Comparison of ENCODE assay signal across 17 cellular contexts in the genomic region with DNA sequence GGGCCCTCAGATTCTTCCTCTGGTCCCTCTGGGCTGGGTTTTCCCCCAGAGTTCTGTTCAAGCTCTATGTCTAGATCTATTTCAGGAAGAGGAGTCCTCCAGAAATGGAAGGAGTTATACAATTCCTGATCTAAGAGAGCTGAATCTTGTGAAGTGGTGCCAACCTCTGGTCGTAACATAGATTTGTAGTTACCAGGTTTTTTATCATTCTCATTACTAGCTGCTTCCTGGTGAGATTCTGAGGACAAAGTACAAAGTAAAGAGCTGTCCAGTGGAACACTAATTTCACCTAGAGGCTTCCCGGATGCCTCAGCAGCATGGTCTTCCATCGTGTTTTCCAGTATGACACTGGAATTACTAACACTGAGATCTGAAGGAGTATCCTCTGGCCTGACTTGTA. TPM values are rescaled to one million over a fixed set of nuclear protein-coding genes. Genes with fewer than 3 reads are reported as not detected.
DNase-seq lines count a peak whose midpoint lies in the region; ATAC-seq and TF ChIP-seq lines count a peak whose summit lies in the region.
"Had no signal": no experiment of that assay in that cellular context is flagged by ENCODE, and none has a peak within 500 bp of the region (broad histone marks: within the 10 kb centered on the region; RNA-seq: fewer than 3 reads in every experiment).

No MANE protein-coding gene starts in this region.

- in situ Hi-C loops in transverse colon (cut with MboI; ENCODE audit: low pct_ligation_motif_present in 1 of 4, low pct_unique_long_range_greater_than_20kb in 1 of 4, low sequenced_read_pairs in 3 of 4), result no loop called here

- H3K4me1 Mint-ChIP-seq in mesothelial cell of epicardium, result peaks cover 15% of the 10 kb centered on the region
- H3K4me1 Mint-ChIP-seq: IgD-negative memory B cell had no signal

- no peak overlapping the region for H2AFZ ChIP-seq in hepatocyte

- DNase-seq in RKO (ENCODE audit: low spot score) (peak; percentile 1), hepatocyte (ENCODE audit: low spot score) (peak; percentile 18), mucosa of descending colon (peak in 1 of 3 donors; percentile 60), transverse colon (no peak), mesothelial cell of epicardium (ENCODE audit: low spot score in 2 of 2, unreplicated experiment in 2 of 2) (no peak)
- no peak for DNase-seq in stimulated activated CD4-positive, alpha-beta T cell treated with anti-CD3 and anti-CD28 coated beads, Interleukin-15, amount 100 ng/mL, for 24 hours
- DNase-seq: BE2C, EL, GF-D8, NCI-H1694 treated with DMSO at 0.1 percent for 48 hours, NCI-H446, NCI-H526, Right ventricle myocardium superior had no signal

- no peaks in the 10 kb centered on the region for H4K20me1 ChIP-seq in hepatocyte (ENCODE audit: insufficient read depth, poor library complexity, severe bottlenecking)

- peaks cover 5% of the 10 kb centered on the region for H3K79me2 ChIP-seq in hepatocyte

- no peak overlapping the region for H3K27ac Mint-ChIP-seq in mesothelial cell of epicardium
- H3K27ac Mint-ChIP-seq: IgD-negative memory B cell had no signal

- TF ChIP-seq EP300 in transverse colon (IDR thresholded peaks at IDR 0.05; ENCODE audit: low read depth), result no peak

- TF ChIP-seq CTCF in hepatocyte (IDR thresholded peaks at IDR 0.05; ENCODE audit: poor library complexity), result no peak
- TF ChIP-seq CTCF in mucosa of descending colon (IDR thresholded peaks at IDR 0.05), result no peak
- TF ChIP-seq CTCF in transverse colon (IDR thresholded peaks at IDR 0.05), result no peak
- no peak for TF ChIP-seq CTCF in mesothelial cell of epicardium (IDR thresholded peaks at IDR 0.05; ENCODE audit: unreplicated experiment)

- no peak overlapping the region for H3K4me3 Mint-ChIP-seq in mesothelial cell of epicardium
- H3K4me3 Mint-ChIP-seq: IgD-negative memory B cell had no signal

- ATAC-seq in mucosa of descending colon (peak; percentile 85), GM18909 (IDR thresholded peaks at IDR 0.05; ENCODE audit: poor library complexity, unreplicated experiment) (no peak)
- ATAC-seq: A549, HCT116 had no signal

- no peaks in the 10 kb centered on the region for H3K36me3 ChIP-seq in hepatocyte (replicated peaks; ENCODE audit: insufficient read depth, low read depth)
- H3K36me3 ChIP-seq in mucosa of descending colon (ENCODE audit: low read depth), result no peaks in the 10 kb centered on the region
- peaks cover 0 to 28% (median 0%) of the 10 kb centered on the region in 4 donors for H3K36me3 ChIP-seq in transverse colon
- H3K36me3 ChIP-seq: BE2C had no signal

- peaks cover 29% of the 10 kb centered on the region for H3K36me3 Mint-ChIP-seq in mesothelial cell of epicardium

- H3K4me1 ChIP-seq in hepatocyte (ENCODE audit: insufficient read depth), result no peaks in the 10 kb centered on the region
- H3K4me1 ChIP-seq in mucosa of descending colon (ENCODE audit: low read depth), result peaks cover 8% of the 10 kb centered on the region
- peaks cover 0 to 18% (median 7%) of the 10 kb centered on the region in 4 donors for H3K4me1 ChIP-seq in transverse colon
- H3K4me1 ChIP-seq: BE2C had no signal

- intact Hi-C loops in mucosa of descending colon (cut with DNase I, micrococcal nuclease), result no loop called here
- intact Hi-C loops in transverse colon (cut with DNase I; ENCODE audit: low total_unique reads), result no loop called here

- H3K9me2 ChIP-seq in hepatocyte (replicated peaks; ENCODE audit: insufficient read depth), result no peaks in the 10 kb centered on the region

- no peaks in the 10 kb centered on the region for H3K27me3 Mint-ChIP-seq in mesothelial cell of epicardium (ENCODE audit: low read depth)
- H3K27me3 Mint-ChIP-seq: IgD-negative memory B cell had no signal

- no peaks in the 10 kb centered on the region for H3K27me3 ChIP-seq in hepatocyte
- no peaks in the 10 kb centered on the region for H3K27me3 ChIP-seq in transverse colon
- H3K27me3 ChIP-seq: BE2C had no signal

- TF ChIP-seq POLR2A in transverse colon (IDR thresholded peaks at IDR 0.05), result no peak

- H3K9me3 ChIP-seq in hepatocyte (ENCODE audit: low read depth), result no peaks in the 10 kb centered on the region
- no peaks in the 10 kb centered on the region for H3K9me3 ChIP-seq in mucosa of descending colon
- no peaks in the 10 kb centered on the region for H3K9me3 ChIP-seq in transverse colon
- H3K9me3 ChIP-seq: A549, BE2C had no signal

- no peaks in the 10 kb centered on the region for H3K9me3 Mint-ChIP-seq in mesothelial cell of epicardium
- H3K9me3 Mint-ChIP-seq: IgD-negative memory B cell had no signal

- H3K4me3 ChIP-seq in hepatocyte (no peak overlapping the region), mucosa of descending colon (no peak overlapping the region), transverse colon (no peak overlapping the region)
- H3K4me3 ChIP-seq: A549 had no signal

- no peak overlapping the region for H3K4me2 ChIP-seq in hepatocyte
- H3K4me2 ChIP-seq: A549 had no signal

- 85% methylated on average over 3 of the region's 3 CpGs for WGBS in hepatocyte (ENCODE audit: low lambda C conversion rate, missing lambda C conversion rate)
- WGBS in transverse colon (ENCODE audit: low coverage in 1 of 2), 2 donors, result 45 to 65% methylated on average over 2 to 3 of the region's 3 CpGs

- H3K27ac ChIP-seq in hepatocyte (no peak overlapping the region), transverse colon (peak overlapping the region; percentile 10 to 63 (median 44))
- H3K27ac ChIP-seq: A549 had no signal

RNA-seq across cellular contexts. Expression of a gene that starts 44.1 kb away (rescaled TPM):
- 91.0 and 93.6 TPM in 2 replicates for total RNA-seq in hepatocyte
- 34.5 and 45.0 TPM in 2 replicates for polyA plus RNA-seq in hepatocyte
- 100 to 1,000 TPM in 1 of 3 donors, 10 to 100 TPM in 2; 79.6 to 109 (median 81.3) TPM for total RNA-seq in mucosa of descending colon
- total RNA-seq in transverse colon, result 100 to 1,000 TPM in 1 of 4 donors, 10 to 100 TPM in 3; 46.0 to 163 (median 79.2) TPM
- total RNA-seq in mesothelial cell of epicardium, result 112 to 116 TPM (median 115 TPM) in 3 replicates

Comparison
In these comparisons a context has a peak if more than half of its experiments do, and no peak if none do; other contexts are left out.
1. DNase-seq: peak in RKO (single experiment) and hepatocyte (single experiment); none in transverse colon (single experiment), mesothelial cell of epicardium (0 of 2) and stimulated activated CD4-positive, alpha-beta T cell treated with anti-CD3 and anti-CD28 coated beads, Interleukin-15, amount 100 ng/mL, for 24 hours (single experiment).